In genomic region chr2:74421248-74421870, GRCh38 we compare ENCODE assay signal across 8 cellular contexts. TPM values are rescaled to one million over a fixed set of nuclear protein-coding genes. Genes with fewer than 3 reads are reported as not detected.
A peak's percentile ranks its signal among the peaks of the same experiment; 100 is the strongest.
DNase-seq lines count a peak whose midpoint lies in the region; ATAC-seq and TF ChIP-seq lines count a peak whose summit lies in the region.

C2orf81 (minus strand) TSS chr2:74421619; CDS start chr2:74421560, 59 bp downstream.
WDR54 (plus strand) TSS chr2:74421730; CDS start chr2:74422154, 424 bp downstream.

- ATAC-seq in GM21619 (IDR thresholded peaks at IDR 0.05; ENCODE audit: unreplicated experiment) = peak; percentile 85

- H3K27me3 ChIP-seq in esophagus (ENCODE audit: control insufficient read depth in 1 of 2, insufficient read depth in 2 of 2, low read length in 2 of 2) = no peaks in the 10 kb centered on the region

- H3K9me3 ChIP-seq in esophagus (ENCODE audit: control insufficient read depth in 2 of 2, insufficient read depth in 1 of 2, low read depth in 1 of 2, low read length in 1 of 2) = no peaks in the 10 kb centered on the region

- TF ChIP-seq RAD21 in Ishikawa (IDR thresholded peaks at IDR 0.05; ENCODE audit: low read depth) = no peak

- H3K4me1 ChIP-seq in esophagus (ENCODE audit: control insufficient read depth in 2 of 2, insufficient read depth in 2 of 2, low read length in 1 of 2) = peaks cover 0 to 8% of the 10 kb centered on the region in 2 donors

- H3K36me3 ChIP-seq in esophagus (ENCODE audit: control insufficient read depth in 2 of 2, insufficient read depth in 2 of 2, low read length in 1 of 2) = no peaks in the 10 kb centered on the region

- 0% methylated on average over 51 to 56 of the region's 56 CpGs for WGBS in esophagus, 2 donors

- TF ChIP-seq EP300 in Ishikawa (IDR thresholded peaks at IDR 0.05; ENCODE audit: borderline replicate concordance) = no peak

- peak within 1 kb of the TSS; percentile 74 to 79 for H3K27ac ChIP-seq in esophagus (ENCODE audit: low read depth in 2 of 2, low read length in 1 of 2)

- peak; percentile 93 for DNase-seq in DMS153 (lab: John Stamatoyannopoulos, UW)
- peak; percentile 83 for DNase-seq in OCI-M1 (lab: John Stamatoyannopoulos, UW)
- peak; percentile 94 for DNase-seq in activated T-cell treated with anti-CD3 and anti-CD28 coated beads, Interleukin-2, amount 50 U/mL, for 1 hour
- peak; percentile 88 for DNase-seq in myocyte (ENCODE audit: low read depth)
- DNase-seq in stimulated activated CD8-positive, alpha-beta memory T cell treated with anti-CD3 and anti-CD28 coated beads, Interleukin-7, amount 100 ng/mL, for 48 hours (ENCODE audit: extremely low read depth in 1 of 2, low read depth in 1 of 2) = peak; percentile 91 to 94

- peak within 1 kb of the TSS; percentile 45 to 64 for H3K4me3 ChIP-seq in esophagus (ENCODE audit: low read depth in 1 of 2, low read length in 2 of 2)

TF ChIP-seq in Ishikawa, 13 proteins besides CTCF, POLR2A, EP300 and RAD21:
- no peak for TF ChIP-seq REST (IDR thresholded peaks at IDR 0.05; ENCODE audit: low read depth)
- no peak for TF ChIP-seq NFIC (IDR thresholded peaks at IDR 0.05)
- TF ChIP-seq YY1 (IDR thresholded peaks at IDR 0.05; ENCODE audit: low read depth) = 0 out of 2 replicates have a peak, but pooled peaks have one; percentile 46
- TF ChIP-seq, protein P1, sequence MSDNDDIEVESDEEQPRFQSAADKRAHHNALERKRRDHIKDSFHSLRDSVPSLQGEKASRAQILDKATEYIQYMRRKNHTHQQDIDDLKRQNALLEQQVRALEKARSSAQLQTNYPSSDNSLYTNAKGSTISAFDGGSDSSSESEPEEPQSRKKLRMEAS (IDR thresholded peaks at IDR 0.05) = peak; percentile 96
- no peak for TF ChIP-seq CEBPB (IDR thresholded peaks at IDR 0.05)
- 0 out of 2 replicates have a peak, but pooled peaks have one; percentile 52 for TF ChIP-seq TAF1 (IDR thresholded peaks at IDR 0.05; ENCODE audit: low read depth)
- no peak for TF ChIP-seq ZBTB7A (IDR thresholded peaks at IDR 0.05; ENCODE audit: low read depth)
TF ChIP-seq in Ishikawa: peak in this region for 3.

RNA-seq across cellular contexts. Expression of gene C2orf81, which starts in this region (rescaled TPM):
- polyA plus RNA-seq in esophagus = under 1 TPM; 0.81 to 0.92 TPM
- total RNA-seq in myocyte = 0.26 and 1.4 TPM in 2 replicates
- polyA plus RNA-seq in myocyte (2012) = 1.9 TPM

RNA-seq across cellular contexts. Expression of gene WDR54, which starts in this region (rescaled TPM):
- 1 to 10 TPM; 3.5 to 5.4 TPM for polyA plus RNA-seq in esophagus
- 7.8 TPM in 2 replicates for total RNA-seq in myocyte
- polyA plus RNA-seq in myocyte (2012) = 22.6 TPM

Comparison
In these comparisons a context has a peak if more than half of its experiments do, and no peak if none do; other contexts are left out.
1. Peak in every context shown above with its lines: DNase-seq, ATAC-seq, H3K4me3 ChIP-seq and H3K27ac ChIP-seq.